Comparison of ENCODE assay signal across 16 cellular contexts in the genomic region with DNA sequence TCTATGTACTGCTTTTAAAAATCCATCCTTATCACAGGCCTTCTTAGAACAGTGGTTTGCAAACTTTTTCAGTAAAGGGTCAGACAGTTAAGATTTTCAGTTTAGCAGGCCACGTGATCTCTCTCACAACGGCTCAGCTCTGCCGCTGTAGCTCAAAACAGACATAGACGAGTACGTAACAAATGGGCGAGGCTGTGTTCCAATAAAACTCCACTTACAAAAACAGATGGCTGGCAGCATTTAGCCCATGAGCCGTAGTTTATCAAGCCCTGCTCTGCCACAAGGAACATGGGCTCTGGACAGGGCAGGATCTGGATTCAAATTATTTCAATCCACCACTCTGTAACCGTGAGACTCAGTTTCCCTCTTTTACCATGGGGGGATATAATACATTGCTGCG.
DNase-seq lines count a peak whose midpoint lies in the region; ATAC-seq, FAIRE-seq and TF ChIP-seq lines count a peak whose summit lies in the region.
"Had no signal": no experiment of that assay in that cellular context is flagged by ENCODE, and none has a peak within 500 bp of the region (broad histone marks: within the 10 kb centered on the region; RNA-seq: fewer than 3 reads in every experiment).

No MANE protein-coding gene starts in this region.

- no peaks in the 10 kb centered on the region; the same call in 1 of the 2 replicates for H3K9me2 ChIP-seq in PC-9 (ENCODE audit: insufficient read depth)

- H2AFZ ChIP-seq in PC-9 = no peak overlapping the region

- H3K27me3 Mint-ChIP-seq in activated CD4-positive, alpha-beta T cell treated with anti-CD3 and anti-CD28 coated beads, Interleukin-2, amount 10 ng/mL, durations not matched to agents 7 days and 5 days = no peaks in the 10 kb centered on the region
- H3K27me3 Mint-ChIP-seq: activated naive CD4-positive, alpha-beta T cell treated with anti-CD3 and anti-CD28 coated beads, Interleukin-2, amount 10 ng/mL, durations not matched to agents 7 days and 5 days; naive thymus-derived CD8-positive, alpha-beta T cell had no signal

- no peaks in the 10 kb centered on the region for H3K36me3 ChIP-seq in pancreas
- H3K36me3 ChIP-seq in aorta (ENCODE audit: control insufficient read depth in 1 of 2, insufficient read depth in 2 of 2, low read length in 1 of 2) = no peaks in the 10 kb centered on the region
- H3K36me3 ChIP-seq in PC-9 (ENCODE audit: low read depth) = no peaks in the 10 kb centered on the region
- H3K36me3 ChIP-seq: spleen, upper lobe of right lung had no signal

- TF ChIP-seq CTCF in fibroblast of the aortic adventitia (IDR thresholded peaks at IDR 0.05; ENCODE audit: insufficient read depth, low read length) (no peak), pancreas (IDR thresholded peaks at IDR 0.05) (no peak), PC-9 (conservative IDR thresholded peaks at IDR 0.05) (no peak)

- H3K9me3 Mint-ChIP-seq in activated CD4-positive, alpha-beta T cell treated with anti-CD3 and anti-CD28 coated beads, Interleukin-2, amount 10 ng/mL, durations not matched to agents 7 days and 5 days = no peaks in the 10 kb centered on the region
- H3K9me3 Mint-ChIP-seq: activated naive CD4-positive, alpha-beta T cell treated with anti-CD3 and anti-CD28 coated beads, Interleukin-2, amount 10 ng/mL, durations not matched to agents 7 days and 5 days; naive thymus-derived CD8-positive, alpha-beta T cell had no signal

- H3K4me1 Mint-ChIP-seq in activated CD4-positive, alpha-beta T cell treated with anti-CD3 and anti-CD28 coated beads, Interleukin-2, amount 10 ng/mL, durations not matched to agents 7 days and 5 days = peaks cover 19% of the 10 kb centered on the region

- intact Hi-C loops in pancreas (cut with DNase I) (no loop called here), aorta (cut with DNase I) (no loop called here), PC-9 (cut with micrococcal nuclease; ENCODE audit: unreplicated experiment) (no loop called here)

- H3K36me3 Mint-ChIP-seq in activated CD4-positive, alpha-beta T cell treated with anti-CD3 and anti-CD28 coated beads, Interleukin-2, amount 10 ng/mL, durations not matched to agents 7 days and 5 days (ENCODE audit: low read depth) = peaks cover 14% of the 10 kb centered on the region

- H3K27me3 ChIP-seq in pancreas (no peaks in the 10 kb centered on the region), aorta (ENCODE audit: control insufficient read depth in 1 of 2, insufficient read depth in 2 of 2, low read length in 1 of 2) (no peaks in the 10 kb centered on the region), PC-9 (ENCODE audit: insufficient read depth, low read depth) (peaks cover 10% of the 10 kb centered on the region)
- H3K27me3 ChIP-seq: spleen, upper lobe of right lung had no signal

- peak in 1 of 4 donors; percentile 22 for ATAC-seq in pancreas
- peak; percentile 58 for ATAC-seq in aorta (ENCODE audit: low FRiP score)
- ATAC-seq: A549; naive thymus-derived CD8-positive, alpha-beta T cell had no signal

- peak; percentile 41 for FAIRE-seq in pancreas (lab: Jason Lieb, UNC)
- FAIRE-seq: A549, D721Med had no signal

- H3K27ac ChIP-seq in pancreas (no peak overlapping the region), aorta (ENCODE audit: low read depth in 1 of 2, low read length in 2 of 2) (peak overlapping the region; percentile 77 to 85), PC-9 (no peak overlapping the region)
- H3K27ac ChIP-seq: A549, epithelial cell of prostate, upper lobe of right lung had no signal

- peak overlapping the region; percentile 4 for H3K27ac Mint-ChIP-seq in activated CD4-positive, alpha-beta T cell treated with anti-CD3 and anti-CD28 coated beads, Interleukin-2, amount 10 ng/mL, durations not matched to agents 7 days and 5 days
- H3K27ac Mint-ChIP-seq: activated naive CD4-positive, alpha-beta T cell treated with anti-CD3 and anti-CD28 coated beads, Interleukin-2, amount 10 ng/mL, durations not matched to agents 7 days and 5 days had no signal

- no peaks in the 10 kb centered on the region for H4K20me1 ChIP-seq in PC-9 (ENCODE audit: insufficient read depth)

- WGBS in pancreas, 2 donors = 87 to 88% methylated on average over 9 of the region's 9 CpGs
- WGBS in aorta, 2 donors = 7 to 15% methylated on average over 9 of the region's 9 CpGs

- H3K4me1 ChIP-seq in pancreas = no peaks in the 10 kb centered on the region
- H3K4me1 ChIP-seq in aorta (ENCODE audit: control insufficient read depth in 1 of 2, insufficient read depth in 2 of 2, low read length in 2 of 2) = peaks cover 10 to 13% of the 10 kb centered on the region in 2 donors
- no peaks in the 10 kb centered on the region for H3K4me1 ChIP-seq in PC-9 (replicated peaks; ENCODE audit: insufficient read depth)
- H3K4me1 ChIP-seq: A549 had no signal

- POLR2A ChIA-PET in activated CD4-positive, alpha-beta T cell treated with anti-CD3 and anti-CD28 coated beads, Interleukin-2, amount 10 ng/mL, durations not matched to agents 7 days and 5 days (lab: Charles Lee) = no interaction called here
- POLR2A ChIA-PET in PC-9 (lab: Charles Lee; ENCODE audit: unreplicated experiment) = no interaction called here

- no TSS peak for BruUV-seq in PC-9 (replicated peaks; lab: Mats Ljungman, UMichigan)

- no peaks in the 10 kb centered on the region for H3K9me3 ChIP-seq in pancreas
- H3K9me3 ChIP-seq in aorta (ENCODE audit: control insufficient read depth, low read length) = no peaks in the 10 kb centered on the region
- H3K9me3 ChIP-seq in PC-9 (ENCODE audit: insufficient read depth, low read depth) = no peaks in the 10 kb centered on the region
- H3K9me3 ChIP-seq: A549, spleen, upper lobe of right lung had no signal

- H3K4me3 ChIP-seq in fibroblast of the aortic adventitia (ENCODE audit: low read depth, low read length) (no peak overlapping the region), pancreas (no peak overlapping the region), aorta (ENCODE audit: low read length in 2 of 2) (no peak overlapping the region), PC-9 (no peak overlapping the region)
- H3K4me3 ChIP-seq: A549, spleen, upper lobe of right lung had no signal

- no peak for DNase-seq in activated CD4-positive, alpha-beta T cell treated with anti-CD3 and anti-CD28 coated beads, Interleukin-2, amount 10 ng/mL, durations not matched to agents 7 days and 5 days
- DNase-seq in activated CD4-positive, alpha-beta T cell treated with anti-CD3 and anti-CD28 coated beads for 1 hour = no peak
- DNase-seq in fibroblast of the aortic adventitia (ENCODE audit: low read depth) (peak; percentile 67), pancreas (no peak), aorta (no peak), PC-9 (no peak), midbrain (lab: John Stamatoyannopoulos, UW) (no peak)
- DNase-seq in stimulated activated CD4-positive, alpha-beta T cell treated with anti-CD3 and anti-CD28 coated beads, Interleukin-2, amount 100 ng/mL, for 48 hours = no peak
- DNase-seq: activated naive CD4-positive, alpha-beta T cell treated with anti-CD3 and anti-CD28 coated beads, Interleukin-2, amount 10 ng/mL, durations not matched to agents 7 days and 5 days; naive thymus-derived CD8-positive, alpha-beta T cell; NCI-H2081 treated with DMSO at 0.1 percent for 48 hours; spleen; upper lobe of right lung had no signal

- no peaks in the 10 kb centered on the region for H3K79me2 ChIP-seq in PC-9 (ENCODE audit: low read depth)

- CTCF ChIA-PET in activated CD4-positive, alpha-beta T cell treated with anti-CD3 and anti-CD28 coated beads, Interleukin-2, amount 10 ng/mL, durations not matched to agents 7 days and 5 days (lab: Charles Lee) = interaction anchor here (1.1 kb wide), 1 partner anchor 11 kb away, joined by 3 read pairs; no protein-coding TSS in a partner anchor
- CTCF ChIA-PET in PC-9 (lab: Charles Lee) = no interaction called here

- no peaks in the 10 kb centered on the region for H3F3A ChIP-seq in PC-9 (ENCODE audit: insufficient read depth, low read depth)

- H3K4me2 ChIP-seq in PC-9 = no peak overlapping the region
- H3K4me2 ChIP-seq: A549 had no signal

- H3K4me3 Mint-ChIP-seq in activated CD4-positive, alpha-beta T cell treated with anti-CD3 and anti-CD28 coated beads, Interleukin-2, amount 10 ng/mL, durations not matched to agents 7 days and 5 days = no peak overlapping the region
- H3K4me3 Mint-ChIP-seq: activated naive CD4-positive, alpha-beta T cell treated with anti-CD3 and anti-CD28 coated beads, Interleukin-2, amount 10 ng/mL, durations not matched to agents 7 days and 5 days; naive thymus-derived CD8-positive, alpha-beta T cell had no signal

Comparison
In these comparisons a context has a peak if more than half of its experiments do, and no peak if none do; other contexts are left out.
1. H3K27ac ChIP-seq: peak in aorta (2 of 2); none in pancreas (0 of 4) and PC-9 (single experiment).